Comparison of ENCODE assay signal across 14 cellular contexts in genomic region chr21:45078371-45078770, GRCh38. TPM values are rescaled to one million over a fixed set of nuclear protein-coding genes. Genes with fewer than 3 reads are reported as not detected.
DNase-seq lines count a peak whose midpoint lies in the region; ATAC-seq and TF ChIP-seq lines count a peak whose summit lies in the region.
"Had no signal": no experiment of that assay in that cellular context is flagged by ENCODE, and none has a peak within 500 bp of the region (broad histone marks: within the 10 kb centered on the region; RNA-seq: fewer than 3 reads in every experiment).

No MANE protein-coding gene starts in this region.

- peak overlapping the region; percentile 57 for H3K27ac ChIP-seq in CD4-positive, alpha-beta memory T cell (ENCODE audit: low read depth, low read length)
- H3K27ac ChIP-seq in KOPT-K1 (ENCODE audit: low read depth, low read length, poor library complexity, severe bottlenecking) (peak overlapping the region; percentile 80), brain microvascular endothelial cell (peak overlapping the region; percentile 70), osteoblast (ENCODE audit: low read depth, low read length) (peak overlapping the region; percentile 4)

- in situ Hi-C loops in brain microvascular endothelial cell (cut with HindIII; ENCODE audit: low pct_ligation_motif_present, low sequenced_read_pairs): no loop called here

- no peak overlapping the region for H2AFZ ChIP-seq in osteoblast (ENCODE audit: low read length)

- no peaks in the 10 kb centered on the region for H3K9me3 ChIP-seq in CD4-positive, alpha-beta memory T cell (ENCODE audit: control insufficient read depth in 1 of 2, low read length in 2 of 2)
- H3K9me3 ChIP-seq in KOPT-K1 (ENCODE audit: insufficient read depth, low read length, poor library complexity, severe bottlenecking): no peaks in the 10 kb centered on the region
- H3K9me3 ChIP-seq in osteoblast (ENCODE audit: low read depth, low read length): no peaks in the 10 kb centered on the region
- H3K9me3 ChIP-seq: MG63 had no signal

- POLR2A ChIA-PET in CD4-positive, alpha-beta memory T cell (lab: Charles Lee; ENCODE audit: partially characterized antibody): interaction anchor here (0.6 to 2.8 kb wide), 16 partner anchors 9 to 214 kb away, joined by 3 to 12 read pairs (median 4); partner anchors contain the start of gene PTTG1IP

- no peak for DNase-seq in CD4-positive, alpha-beta memory T cell
- DNase-seq in brain microvascular endothelial cell (no peak), osteoblast (ENCODE audit: insufficient read length, low spot score, missing footprints) (no peak), EL (no peak)
- DNase-seq: cerebellar nuclear complex, COR-L47, left colon, MG63 had no signal

- H3K4me3 Mint-ChIP-seq in CD4-positive, alpha-beta memory T cell: peak overlapping the region; percentile 29 to 79 (median 69)
- H3K4me3 Mint-ChIP-seq: WTC11 had no signal

- peaks cover 0 to 2% (median 0%) of the 10 kb centered on the region in 8 donors for H3K9me3 Mint-ChIP-seq in CD4-positive, alpha-beta memory T cell
- H3K9me3 Mint-ChIP-seq: WTC11 had no signal

- peaks cover 68% of the 10 kb centered on the region for H3K79me2 ChIP-seq in osteoblast (ENCODE audit: insufficient read depth, low read length)

- CTCF ChIA-PET in CD4-positive, alpha-beta memory T cell (lab: Charles Lee; ENCODE audit: partially characterized antibody): interaction anchor here (1.2 to 6.2 kb wide), 6 partner anchors 17 to 129 kb away, joined by 3 to 65 read pairs (median 10); no protein-coding TSS in a partner anchor

- no peak overlapping the region for H3K4me3 ChIP-seq in CD4-positive, alpha-beta memory T cell (ENCODE audit: low read length in 2 of 2)
- no peak overlapping the region for H3K4me3 ChIP-seq in brain microvascular endothelial cell (ENCODE audit: low read depth, low read length)
- no peak overlapping the region for H3K4me3 ChIP-seq in osteoblast (ENCODE audit: insufficient read depth, low read length)
- H3K4me3 ChIP-seq: MG63, SK-N-MC had no signal

- no peak overlapping the region for H3K4me2 ChIP-seq in osteoblast (ENCODE audit: insufficient read depth, low read length)

- no peaks in the 10 kb centered on the region for H3K36me3 ChIP-seq in CD4-positive, alpha-beta memory T cell (ENCODE audit: insufficient read depth, low read length)
- H3K36me3 ChIP-seq in KOPT-K1 (ENCODE audit: insufficient read depth, low read length): no peaks in the 10 kb centered on the region
- peaks cover 17% of the 10 kb centered on the region for H3K36me3 ChIP-seq in brain microvascular endothelial cell (replicated peaks)
- H3K36me3 ChIP-seq in osteoblast (ENCODE audit: insufficient read depth, low read length): peaks cover 5% of the 10 kb centered on the region
- H3K36me3 ChIP-seq: MG63 had no signal

- H3K36me3 Mint-ChIP-seq in CD4-positive, alpha-beta memory T cell: peaks cover 3 to 10% of the 10 kb centered on the region in 2 donors
- H3K36me3 Mint-ChIP-seq: WTC11 had no signal

- intact Hi-C loops in CD4-positive, alpha-beta memory T cell (cut with micrococcal nuclease): loop anchor here (10.0 kb wide), 1 partner anchor 274 kb away; the partner anchor contains the start of gene UBE2G2

- peaks cover 83% of the 10 kb centered on the region for H3K4me1 ChIP-seq in CD4-positive, alpha-beta memory T cell (ENCODE audit: insufficient read depth, low read length)
- peaks cover 29% of the 10 kb centered on the region for H3K4me1 ChIP-seq in osteoblast (ENCODE audit: insufficient read depth, low read length)

- peaks cover 24% of the 10 kb centered on the region for H4K20me1 ChIP-seq in osteoblast (ENCODE audit: insufficient read depth, low read length)

- peaks cover 71 to 85% (median 78%) of the 10 kb centered on the region in 4 donors for H3K4me1 Mint-ChIP-seq in CD4-positive, alpha-beta memory T cell

- TF ChIP-seq CTCF in brain microvascular endothelial cell (IDR thresholded peaks at IDR 0.05; ENCODE audit: low read depth, low read length, missing control alignments): no peak
- no peak for TF ChIP-seq CTCF in osteoblast (IDR thresholded peaks at IDR 0.05; ENCODE audit: extremely low read depth, low read depth, low read length)

- H3K27me3 ChIP-seq in CD4-positive, alpha-beta memory T cell (ENCODE audit: insufficient read depth, low read length): no peaks in the 10 kb centered on the region
- no peaks in the 10 kb centered on the region for H3K27me3 ChIP-seq in brain microvascular endothelial cell (replicated peaks)
- H3K27me3 ChIP-seq in osteoblast (ENCODE audit: insufficient read depth, low read length): no peaks in the 10 kb centered on the region

- no peaks in the 10 kb centered on the region for H3K27me3 Mint-ChIP-seq in CD4-positive, alpha-beta memory T cell

- ATAC-seq in GM21723 (IDR thresholded peaks at IDR 0.05; ENCODE audit: unreplicated experiment): no peak
- no peak for ATAC-seq in GM21786 (IDR thresholded peaks at IDR 0.05; ENCODE audit: unreplicated experiment)
- ATAC-seq: HCT116, left colon, WTC11 had no signal

- H3K27ac Mint-ChIP-seq in CD4-positive, alpha-beta memory T cell: peak overlapping the region; percentile 94 to 99 (median 96)
- H3K27ac Mint-ChIP-seq: WTC11 had no signal

RNA-seq across cellular contexts. Expression of gene ADARB1, which starts 4.0 kb away (rescaled TPM):
- 10 to 100 TPM; 49.7 to 50.0 TPM for total RNA-seq in CD4-positive, alpha-beta memory T cell
- polyA plus RNA-seq in CD4-positive, alpha-beta memory T cell: 10 to 100 TPM in 1 of 2 donors, 1 to 10 TPM in 1; 4.6 to 12.2 TPM
- total RNA-seq in osteoblast: 19.5 and 28.9 TPM in 2 replicates

Comparison
In these comparisons a context has a peak if more than half of its experiments do, and no peak if none do; other contexts are left out.
1. H3K27ac ChIP-seq: peak in every context shown above with its lines; median percentile 80 in KOPT-K1; 70 in brain microvascular endothelial cell; 57 in CD4-positive, alpha-beta memory T cell; 4 in osteoblast.